8 cellular contexts compared by ENCODE assay signal in the genomic region with DNA sequence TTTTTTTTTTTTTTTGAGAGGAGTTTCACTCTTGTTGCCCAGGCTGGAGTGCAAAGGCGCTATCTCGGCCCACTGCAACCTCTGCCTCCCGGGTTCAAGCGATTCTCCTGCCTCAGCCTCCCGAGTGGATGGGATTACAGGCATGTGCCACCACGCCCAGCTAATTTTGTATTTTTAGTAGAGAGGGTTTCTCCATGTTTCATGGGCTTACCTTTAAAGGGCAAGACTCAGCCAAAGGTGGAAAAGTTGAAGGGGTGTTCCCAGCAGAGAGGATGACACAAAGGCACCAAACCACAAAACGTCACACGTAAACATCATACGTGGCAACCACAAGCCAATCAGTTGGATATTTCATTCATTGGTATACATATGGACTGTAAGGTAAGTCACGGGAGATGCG. TPM values are rescaled to one million over a fixed set of nuclear protein-coding genes. Genes with fewer than 3 reads are reported as not detected.
DNase-seq lines count a peak whose midpoint lies in the region; ATAC-seq and TF ChIP-seq lines count a peak whose summit lies in the region.
"Not testable (repeated sequence)": the region's sequence is repeated elsewhere in the genome, so short reads cannot be mapped to it uniquely, and the experiment has no call there.

No MANE protein-coding gene starts in this region.

- peak overlapping the region; percentile 76 for H3K27ac ChIP-seq in CD8-positive, alpha-beta T cell (ENCODE audit: low read depth, low read length)
- H3K27ac ChIP-seq in mucosa of rectum (ENCODE audit: low read depth in 2 of 2, low read length in 2 of 2) (peak overlapping the region; percentile 88 to 94), stomach smooth muscle (ENCODE audit: low read length) (peak overlapping the region; percentile 86)

- H3K4me3 Mint-ChIP-seq in CD8-positive, alpha-beta T cell, result peak overlapping the region; percentile 90
- H3K4me3 Mint-ChIP-seq in activated CD4-positive, alpha-beta T cell treated with anti-CD3 and anti-CD28 coated beads, Interleukin-2, amount 10 ng/mL, durations not matched to agents 7 days and 5 days, result peak overlapping the region; percentile 82

- not testable (repeated sequence) for H3K27me3 Mint-ChIP-seq in CD8-positive, alpha-beta T cell (ENCODE audit: low read depth); activated CD4-positive, alpha-beta T cell treated with anti-CD3 and anti-CD28 coated beads, Interleukin-2, amount 10 ng/mL, durations not matched to agents 7 days and 5 days

- DNase-seq in CD8-positive, alpha-beta T cell, result peak in 4 of 7 experiments; percentile 10 to 71 (median 44)
- DNase-seq in NAMALWA (ENCODE audit: low spot score), result peak; percentile 13
- peak; percentile 62 for DNase-seq in activated CD4-positive, alpha-beta T cell treated with anti-CD3 and anti-CD28 coated beads, Interleukin-2, amount 10 ng/mL, durations not matched to agents 7 days and 5 days
- peak; percentile 81 for DNase-seq in activated effector memory CD4-positive, alpha-beta T cell treated with anti-CD3 and anti-CD28 coated beads, Interleukin-2, amount 50 U/mL, for 16 hours
- DNase-seq in effector CD4-positive, alpha-beta T cell, result peak; percentile 40
- DNase-seq in stimulated activated CD4-positive, alpha-beta T cell treated with anti-CD3 and anti-CD28 coated beads, Interleukin-1b, Interleukin-23, amount 100 ng/mL, for 48 hours, result peak; percentile 77

- not testable (repeated sequence) for TF ChIP-seq CTCF in CD8-positive, alpha-beta T cell (IDR thresholded peaks at IDR 0.05)

- peak overlapping the region; percentile 99 for H3K27ac Mint-ChIP-seq in CD8-positive, alpha-beta T cell
- H3K27ac Mint-ChIP-seq in activated CD4-positive, alpha-beta T cell treated with anti-CD3 and anti-CD28 coated beads, Interleukin-2, amount 10 ng/mL, durations not matched to agents 7 days and 5 days, result peak overlapping the region; percentile 95

- H3K4me3 ChIP-seq in CD8-positive, alpha-beta T cell (ENCODE audit: low read depth, low read length); mucosa of rectum (ENCODE audit: low read length in 2 of 2): not testable (repeated sequence)
- peak overlapping the region in 1 of 2 donors; percentile 79 for H3K4me3 ChIP-seq in stomach smooth muscle (ENCODE audit: low read length in 2 of 2)

- intact Hi-C loops in CD8-positive, alpha-beta T cell (cut with DNase I, micrococcal nuclease), result loop anchor here (1.0 to 10.0 kb wide), 9 partner anchors 88 to 1460 kb away; a partner anchor contains a TSS

- H3K36me3 ChIP-seq in CD8-positive, alpha-beta T cell (ENCODE audit: insufficient read depth, low read length); mucosa of rectum (ENCODE audit: control insufficient read depth in 2 of 2, insufficient read depth in 2 of 2, low read length in 2 of 2); stomach smooth muscle (ENCODE audit: control insufficient read depth in 2 of 2, insufficient read depth in 2 of 2, low read length in 2 of 2): not testable (repeated sequence)

- not testable (repeated sequence) for H3K27me3 ChIP-seq in CD8-positive, alpha-beta T cell (ENCODE audit: insufficient read depth, low read length); mucosa of rectum (ENCODE audit: control insufficient read depth in 2 of 2, insufficient read depth in 2 of 2, low read length in 2 of 2); stomach smooth muscle (ENCODE audit: control insufficient read depth in 1 of 2, insufficient read depth in 2 of 2, low read length in 2 of 2)

- not testable (repeated sequence) for H3K9ac ChIP-seq in mucosa of rectum (ENCODE audit: low read depth in 1 of 2, low read length in 2 of 2); stomach smooth muscle (ENCODE audit: low read length in 2 of 2)

- POLR2A ChIA-PET in CD8-positive, alpha-beta T cell (lab: Charles Lee), result interaction anchor here (0.6 to 4.4 kb wide), 6 partner anchors 9 to 296 kb away, joined by 3 to 86 read pairs (median 10); a partner anchor contains a TSS
- POLR2A ChIA-PET in activated CD4-positive, alpha-beta T cell treated with anti-CD3 and anti-CD28 coated beads, Interleukin-2, amount 10 ng/mL, durations not matched to agents 7 days and 5 days (lab: Charles Lee), result interaction anchor here (0.6 to 1.9 kb wide), 2 partner anchors 53 to 1259 kb away, joined by 3 to 14 read pairs; a partner anchor contains a TSS

- peaks cover 20% of the 10 kb centered on the region for H3K4me1 ChIP-seq in CD8-positive, alpha-beta T cell (ENCODE audit: insufficient read depth, low read length)
- not testable (repeated sequence) for H3K4me1 ChIP-seq in mucosa of rectum (ENCODE audit: control insufficient read depth in 2 of 2, insufficient read depth in 2 of 2, low read length in 2 of 2); stomach smooth muscle (ENCODE audit: control insufficient read depth, insufficient read depth, low read length)

- H3K9me3 Mint-ChIP-seq in CD8-positive, alpha-beta T cell; activated CD4-positive, alpha-beta T cell treated with anti-CD3 and anti-CD28 coated beads, Interleukin-2, amount 10 ng/mL, durations not matched to agents 7 days and 5 days: not testable (repeated sequence)

- peak; percentile 33 for ATAC-seq in CD8-positive, alpha-beta T cell

- not testable (repeated sequence) for H3K9me3 ChIP-seq in CD8-positive, alpha-beta T cell (ENCODE audit: low read length); mucosa of rectum (ENCODE audit: control insufficient read depth in 2 of 2, low read length in 2 of 2); stomach smooth muscle (ENCODE audit: control insufficient read depth in 2 of 2, low read length in 2 of 2)

- CTCF ChIA-PET in CD8-positive, alpha-beta T cell (lab: Charles Lee), result interaction anchor here (1.0 kb wide), 1 partner anchor 110 kb away, joined by 3 read pairs; no protein-coding TSS in a partner anchor
- CTCF ChIA-PET in activated CD4-positive, alpha-beta T cell treated with anti-CD3 and anti-CD28 coated beads, Interleukin-2, amount 10 ng/mL, durations not matched to agents 7 days and 5 days (lab: Charles Lee), result interaction anchor here (1.1 to 5.5 kb wide), 4 partner anchors 9 to 52 kb away, joined by 3 to 24 read pairs (median 4); no protein-coding TSS in a partner anchor

- peaks cover 47% of the 10 kb centered on the region for H3K4me1 Mint-ChIP-seq in CD8-positive, alpha-beta T cell (ENCODE audit: low read depth)
- peaks cover 63% of the 10 kb centered on the region for H3K4me1 Mint-ChIP-seq in activated CD4-positive, alpha-beta T cell treated with anti-CD3 and anti-CD28 coated beads, Interleukin-2, amount 10 ng/mL, durations not matched to agents 7 days and 5 days

- peaks cover 47% of the 10 kb centered on the region for H3K36me3 Mint-ChIP-seq in CD8-positive, alpha-beta T cell
- peaks cover 50% of the 10 kb centered on the region for H3K36me3 Mint-ChIP-seq in activated CD4-positive, alpha-beta T cell treated with anti-CD3 and anti-CD28 coated beads, Interleukin-2, amount 10 ng/mL, durations not matched to agents 7 days and 5 days (ENCODE audit: low read depth)

RNA-seq across cellular contexts. Expression of a gene that starts 1.1 kb away (rescaled TPM):
- 10 to 100 TPM; 93.9 to 98.3 TPM for total RNA-seq in CD8-positive, alpha-beta T cell
- total RNA-seq in activated CD4-positive, alpha-beta T cell treated with anti-CD3 and anti-CD28 coated beads, Interleukin-2, amount 10 ng/mL, durations not matched to agents 7 days and 5 days, result 100 to 1,000 TPM; 130 to 144 TPM

RNA-seq across cellular contexts. Expression of a gene that starts 52.8 kb away (rescaled TPM):
- total RNA-seq in CD8-positive, alpha-beta T cell, result 1 to 10 TPM; 8.4 to 9.3 TPM
- total RNA-seq in activated CD4-positive, alpha-beta T cell treated with anti-CD3 and anti-CD28 coated beads, Interleukin-2, amount 10 ng/mL, durations not matched to agents 7 days and 5 days, result 10 to 100 TPM; 15.6 to 18.7 TPM

RNA-seq across cellular contexts. Expression of a gene that starts 53.0 kb away (rescaled TPM):
- 1 to 10 TPM; 1.6 to 2.1 TPM for total RNA-seq in CD8-positive, alpha-beta T cell
- total RNA-seq in activated CD4-positive, alpha-beta T cell treated with anti-CD3 and anti-CD28 coated beads, Interleukin-2, amount 10 ng/mL, durations not matched to agents 7 days and 5 days, result 1 to 10 TPM; 3.1 to 3.5 TPM

Comparison
In these comparisons a context has a peak if more than half of its experiments do, and no peak if none do; other contexts are left out.
1. DNase-seq: peak in every context shown above with its lines; median percentile 81 in activated effector memory CD4-positive, alpha-beta T cell treated with anti-CD3 and anti-CD28 coated beads, Interleukin-2, amount 50 U/mL, for 16 hours; 77 in stimulated activated CD4-positive, alpha-beta T cell treated with anti-CD3 and anti-CD28 coated beads, Interleukin-1b, Interleukin-23, amount 100 ng/mL, for 48 hours; 62 in activated CD4-positive, alpha-beta T cell treated with anti-CD3 and anti-CD28 coated beads, Interleukin-2, amount 10 ng/mL, durations not matched to agents 7 days and 5 days; 44 in CD8-positive, alpha-beta T cell; 40 in effector CD4-positive, alpha-beta T cell; 13 in NAMALWA.